8 cellular contexts compared by ENCODE assay signal in genomic region chrX:65451663-65452062, GRCh38.
DNase-seq lines count a peak whose midpoint lies in the region; ATAC-seq, FAIRE-seq and TF ChIP-seq lines count a peak whose summit lies in the region.

No MANE protein-coding gene starts in this region.

- no peak for DNase-seq in D721Med (ENCODE audit: insufficient read length, low spot score)
- DNase-seq in HK-2 (ENCODE audit: unreplicated experiment) = peak; percentile 2
- DNase-seq in SW480 (ENCODE audit: low spot score) = peak; percentile 16
- DNase-seq in iPS-NIHi7 (ENCODE audit: extremely low spot score) = peak; percentile 16
- DNase-seq in thyroid gland = no peak

- H3K27me3 ChIP-seq in thyroid gland = no peaks in the 10 kb centered on the region

- intact Hi-C loops in thyroid gland (cut with DNase I) = no loop called here

- no peaks in the 10 kb centered on the region for H3K36me3 ChIP-seq in thyroid gland

- peak; percentile 2 for TF ChIP-seq CTCF in D721Med (IDR thresholded peaks at IDR 0.05; ENCODE audit: insufficient read depth, missing control alignments)
- TF ChIP-seq CTCF in thyroid gland (IDR thresholded peaks at IDR 0.05) = peak in 1 of 6 experiments; percentile 12

- 48 to 60% methylated on average over 2 of the region's 2 CpGs for WGBS in thyroid gland, 2 donors

- H3K27ac ChIP-seq in thyroid gland = no peak overlapping the region

- TF ChIP-seq POLR2A in thyroid gland (IDR thresholded peaks at IDR 0.05) = no peak

- H3K4me3 ChIP-seq in thyroid gland (replicated peaks in 1 of 3) = no peak overlapping the region

- FAIRE-seq in D721Med (lab: Jason Lieb, UNC) = no peak

- ATAC-seq in GM18867 (IDR thresholded peaks at IDR 0.05; ENCODE audit: unreplicated experiment) (peak; percentile 91), HG03439 (IDR thresholded peaks at IDR 0.05; ENCODE audit: unreplicated experiment) (no peak), HG02870 (IDR thresholded peaks at IDR 0.05; ENCODE audit: unreplicated experiment) (no peak)

- H3K4me1 ChIP-seq in thyroid gland = no peaks in the 10 kb centered on the region

- no peaks in the 10 kb centered on the region for H3K9me3 ChIP-seq in thyroid gland

Comparison
In these comparisons a context has a peak if more than half of its experiments do, and no peak if none do; other contexts are left out.
1. DNase-seq: peak in HK-2 (single experiment), SW480 (single experiment) and iPS-NIHi7 (single experiment); none in D721Med (single experiment) and thyroid gland (0 of 2).